Comparison of ENCODE assay signal across 8 cellular contexts in the genomic region with DNA sequence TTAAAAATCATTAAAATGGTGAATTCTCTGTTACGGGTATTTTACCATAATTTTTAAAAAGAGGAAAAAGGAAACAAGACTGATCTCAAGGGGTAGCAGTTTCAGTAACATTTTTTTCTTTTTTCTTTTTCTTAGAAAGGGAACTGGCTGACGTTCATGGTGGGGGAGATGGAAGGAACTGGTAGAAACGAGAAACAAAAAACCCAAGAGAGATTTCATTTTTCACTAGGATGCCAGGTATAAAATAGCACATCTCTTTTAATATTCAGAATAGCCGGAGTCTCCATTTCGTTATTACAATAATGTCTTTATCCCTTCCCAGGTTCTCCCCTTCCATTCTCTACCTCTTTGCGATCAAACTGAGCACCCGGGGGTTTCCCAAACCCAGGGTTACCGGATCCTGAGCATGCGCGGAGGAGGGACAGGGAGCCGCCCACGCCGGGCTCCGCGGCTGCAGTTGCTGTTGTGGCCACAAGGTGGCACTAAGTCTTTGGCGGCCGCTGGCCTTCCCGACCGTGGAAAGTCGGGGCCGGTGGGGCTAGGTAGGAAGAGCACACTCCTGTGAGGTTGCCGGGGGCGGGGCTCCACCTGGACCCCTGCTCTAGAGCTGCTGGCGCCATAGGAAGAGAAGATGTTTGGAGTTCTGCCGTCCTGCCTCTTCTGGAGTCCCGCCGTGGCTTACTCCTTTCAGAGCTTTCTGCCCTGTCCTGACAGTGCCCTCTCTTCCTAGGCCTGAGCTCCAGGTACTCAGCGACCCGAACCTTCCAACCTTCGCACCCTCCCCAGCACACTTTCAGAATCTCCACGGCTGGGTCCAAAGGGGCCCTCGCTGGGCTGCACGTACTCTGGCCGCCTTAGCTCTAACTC.
DNase-seq lines count a peak whose midpoint lies in the region; ATAC-seq and TF ChIP-seq lines count a peak whose summit lies in the region.

No MANE protein-coding gene starts in this region.

- no peaks in the 10 kb centered on the region for H3K9me3 Mint-ChIP-seq in nephron progenitor cell

- no peak overlapping the region for H3K27ac Mint-ChIP-seq in nephron progenitor cell

- no peaks in the 10 kb centered on the region for H3K36me3 ChIP-seq in Peyer's patch

- TF ChIP-seq CTCF in Peyer's patch (IDR thresholded peaks at IDR 0.05): peak; percentile 78 to 99 (median 80)
- peak; percentile 98 for TF ChIP-seq CTCF in fibroblast of the aortic adventitia (IDR thresholded peaks at IDR 0.05; ENCODE audit: insufficient read depth, low read length)
- peak; percentile 97 for TF ChIP-seq CTCF in nephron progenitor cell (IDR thresholded peaks at IDR 0.05)

- peak overlapping the region in 1 of 4 donors; percentile 6 for H3K27ac ChIP-seq in Peyer's patch

- H3K36me3 Mint-ChIP-seq in nephron progenitor cell (ENCODE audit: low read depth): no peaks in the 10 kb centered on the region

- no peaks in the 10 kb centered on the region for H3K27me3 ChIP-seq in Peyer's patch

- H3K27me3 Mint-ChIP-seq in nephron progenitor cell (ENCODE audit: low read depth, poor library complexity): peaks cover 6% of the 10 kb centered on the region

- TF ChIP-seq POLR2A in Peyer's patch (IDR thresholded peaks at IDR 0.05): no peak

- H3K9me3 ChIP-seq in Peyer's patch: no peaks in the 10 kb centered on the region

- peaks cover 7% of the 10 kb centered on the region for H3K4me1 Mint-ChIP-seq in nephron progenitor cell

- ATAC-seq in GM19455 (IDR thresholded peaks at IDR 0.05; ENCODE audit: unreplicated experiment): peak; percentile 87
- ATAC-seq in HG03565 (IDR thresholded peaks at IDR 0.05; ENCODE audit: unreplicated experiment): peak; percentile 91

- H3K4me1 ChIP-seq in Peyer's patch: peaks cover 0 to 4% (median 0%) of the 10 kb centered on the region in 4 donors

- H3K4me3 ChIP-seq in Peyer's patch (peak overlapping the region; percentile 5 to 35 (median 24)), fibroblast of the aortic adventitia (ENCODE audit: low read depth, low read length) (peak overlapping the region; percentile 39)

- peak overlapping the region; percentile 74 for H3K4me3 Mint-ChIP-seq in nephron progenitor cell

- DNase-seq in COLO668 (lab: John Stamatoyannopoulos, UW; ENCODE audit: unreplicated experiment) (peak; percentile 62), Peyer's patch (peak; percentile 65 to 85 (median 79)), fibroblast of the aortic adventitia (ENCODE audit: low read depth) (peak; percentile 67), nephron progenitor cell (peak; percentile 85)
- DNase-seq in activated T-helper 1 cell treated with anti-CD3 and anti-CD28 coated beads, Interleukin-2, amount 50 U/mL, for 16 hours (ENCODE audit: low read depth in 1 of 2, low spot score in 1 of 2): peak; percentile 62 to 79
- peak; percentile 59 to 81 (median 78) for DNase-seq in stimulated activated naive CD4-positive, alpha-beta T cell (lab: John Stamatoyannopoulos, UW)
